In the genomic region with DNA sequence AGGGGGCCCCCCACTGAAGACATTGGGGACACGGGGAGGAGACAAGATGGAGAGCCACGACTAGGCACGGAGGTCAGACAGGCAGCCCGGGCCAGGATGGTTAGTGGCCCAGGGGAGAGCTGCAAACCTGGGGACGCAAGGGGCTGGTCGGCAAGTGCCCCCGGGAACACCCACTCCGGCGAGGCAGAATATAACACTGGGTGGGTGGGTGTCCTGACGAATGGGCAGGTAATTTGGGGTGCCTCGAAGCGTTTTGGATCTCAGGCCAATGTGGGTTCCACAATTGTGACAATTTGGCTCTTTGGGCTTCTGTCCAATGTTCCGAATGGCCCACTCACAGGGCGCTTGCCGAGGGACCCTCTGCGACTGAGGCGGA, we compare ENCODE assay signal across 1 cellular context.
TF ChIP-seq lines count a peak whose summit lies in the region.

No MANE protein-coding gene starts in this region.

TF ChIP-seq in HepG2, 621 proteins besides CTCF, POLR2A, EP300 and RAD21 (continued from another document and continues in another):
- TF ChIP-seq RERE (CRISPR knock-in tag; IDR thresholded peaks at IDR 0.05; ENCODE audit: low read depth) (no peak), CEBPB (IDR thresholded peaks at IDR 0.05; ENCODE audit: borderline replicate concordance, low read depth, low read length) (no peak), NR2F1 (CRISPR knock-in tag; IDR thresholded peaks at IDR 0.05) (no peak), JUNB (CRISPR knock-in tag; IDR thresholded peaks at IDR 0.05; ENCODE audit: borderline replicate concordance) (peak; percentile 6; the same call in 1 of the 2 replicates), ZNF44 (CRISPR knock-in tag; IDR thresholded peaks at IDR 0.05) (no peak; the same call in 1 of the 2 replicates), ZBTB38 (CRISPR knock-in tag; IDR thresholded peaks at IDR 0.05) (no peak), ATF1 (CRISPR knock-in tag; IDR thresholded peaks at IDR 0.05) (no peak), SNRNP70 (IDR thresholded peaks at IDR 0.05; ENCODE audit: low read depth, low read length) (no peak), ZNF572 (CRISPR knock-in tag; IDR thresholded peaks at IDR 0.05) (no peak), MXD4 (CRISPR knock-in tag; IDR thresholded peaks at IDR 0.05) (0 out of 2 replicates have a peak, but pooled peaks have one; percentile 7), ZBTB3 (CRISPR knock-in tag; IDR thresholded peaks at IDR 0.05; ENCODE audit: borderline replicate concordance, low read depth) (no peak), MIER3 (CRISPR knock-in tag; IDR thresholded peaks at IDR 0.05; ENCODE audit: borderline replicate concordance) (no peak; the same call in 1 of the 2 replicates), ZNF337 (CRISPR knock-in tag; IDR thresholded peaks at IDR 0.05; ENCODE audit: borderline replicate concordance, low read depth) (no peak), MIXL1 (CRISPR knock-in tag; IDR thresholded peaks at IDR 0.05) (no peak), BRCA1 (CRISPR knock-in tag; IDR thresholded peaks at IDR 0.05) (no peak), MED1 (CRISPR knock-in tag; IDR thresholded peaks at IDR 0.05) (0 out of 2 replicates have a peak, but pooled peaks have one; percentile 19), MNT (IDR thresholded peaks at IDR 0.05) (no peak), ZFP37 (CRISPR knock-in tag; IDR thresholded peaks at IDR 0.05; ENCODE audit: borderline replicate concordance) (no peak), SYNCRIP (IDR thresholded peaks at IDR 0.05; ENCODE audit: insufficient read depth, low read depth, low read length) (no peak), RAD51 (IDR thresholded peaks at IDR 0.05; ENCODE audit: borderline replicate concordance) (no peak), ZNF772 (CRISPR knock-in tag; IDR thresholded peaks at IDR 0.05) (no peak), SIN3A (IDR thresholded peaks at IDR 0.05; ENCODE audit: borderline replicate concordance, low read depth, low read length) (no peak), CBFB (CRISPR knock-in tag; IDR thresholded peaks at IDR 0.05) (no peak), ZNF232 (CRISPR knock-in tag; IDR thresholded peaks at IDR 0.05; ENCODE audit: borderline replicate concordance) (no peak), SALL2 (CRISPR knock-in tag; IDR thresholded peaks at IDR 0.05) (no peak), KDM5A (IDR thresholded peaks at IDR 0.05; ENCODE audit: borderline replicate concordance, low read length) (no peak), MBNL3 (CRISPR knock-in tag; conservative IDR thresholded peaks at IDR 0.05) (no peak), TBP (CRISPR knock-in tag; IDR thresholded peaks at IDR 0.05) (peak; percentile 43; the same call in 1 of the 2 replicates), ARID5B (CRISPR knock-in tag; IDR thresholded peaks at IDR 0.05) (peak; percentile 2; the same call in 1 of the 2 replicates), KLF12 (CRISPR knock-in tag; IDR thresholded peaks at IDR 0.05; ENCODE audit: borderline replicate concordance) (peak; percentile 38; the same call in 1 of the 2 replicates), RCOR2 (CRISPR knock-in tag; IDR thresholded peaks at IDR 0.05) (no peak), ZNF766 (CRISPR knock-in tag; IDR thresholded peaks at IDR 0.05; ENCODE audit: borderline replicate concordance) (0 out of 2 replicates have a peak, but pooled peaks have one; percentile 24), CHD2 (IDR thresholded peaks at IDR 0.05; ENCODE audit: low read depth, low read length) (no peak), FOXA1 (IDR thresholded peaks at IDR 0.05) (no peak), FOXA1 (CRISPR knock-in tag; IDR thresholded peaks at IDR 0.05) (no peak), LBX2 (CRISPR knock-in tag; IDR thresholded peaks at IDR 0.05; ENCODE audit: borderline replicate concordance) (no peak), IKZF4 (CRISPR knock-in tag; IDR thresholded peaks at IDR 0.05; ENCODE audit: borderline replicate concordance, low read depth, not compliant biosample characterization) (no peak)
- TF ChIP-seq, protein P1, sequence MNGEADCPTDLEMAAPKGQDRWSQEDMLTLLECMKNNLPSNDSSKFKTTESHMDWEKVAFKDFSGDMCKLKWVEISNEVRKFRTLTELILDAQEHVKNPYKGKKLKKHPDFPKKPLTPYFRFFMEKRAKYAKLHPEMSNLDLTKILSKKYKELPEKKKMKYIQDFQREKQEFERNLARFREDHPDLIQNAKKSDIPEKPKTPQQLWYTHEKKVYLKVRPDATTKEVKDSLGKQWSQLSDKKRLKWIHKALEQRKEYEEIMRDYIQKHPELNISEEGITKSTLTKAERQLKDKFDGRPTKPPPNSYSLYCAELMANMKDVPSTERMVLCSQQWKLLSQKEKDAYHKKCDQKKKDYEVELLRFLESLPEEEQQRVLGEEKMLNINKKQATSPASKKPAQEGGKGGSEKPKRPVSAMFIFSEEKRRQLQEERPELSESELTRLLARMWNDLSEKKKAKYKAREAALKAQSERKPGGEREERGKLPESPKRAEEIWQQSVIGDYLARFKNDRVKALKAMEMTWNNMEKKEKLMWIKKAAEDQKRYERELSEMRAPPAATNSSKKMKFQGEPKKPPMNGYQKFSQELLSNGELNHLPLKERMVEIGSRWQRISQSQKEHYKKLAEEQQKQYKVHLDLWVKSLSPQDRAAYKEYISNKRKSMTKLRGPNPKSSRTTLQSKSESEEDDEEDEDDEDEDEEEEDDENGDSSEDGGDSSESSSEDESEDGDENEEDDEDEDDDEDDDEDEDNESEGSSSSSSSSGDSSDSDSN (CRISPR knock-in tag; IDR thresholded peaks at IDR 0.05), result no peak
- TF ChIP-seq, protein P2, sequence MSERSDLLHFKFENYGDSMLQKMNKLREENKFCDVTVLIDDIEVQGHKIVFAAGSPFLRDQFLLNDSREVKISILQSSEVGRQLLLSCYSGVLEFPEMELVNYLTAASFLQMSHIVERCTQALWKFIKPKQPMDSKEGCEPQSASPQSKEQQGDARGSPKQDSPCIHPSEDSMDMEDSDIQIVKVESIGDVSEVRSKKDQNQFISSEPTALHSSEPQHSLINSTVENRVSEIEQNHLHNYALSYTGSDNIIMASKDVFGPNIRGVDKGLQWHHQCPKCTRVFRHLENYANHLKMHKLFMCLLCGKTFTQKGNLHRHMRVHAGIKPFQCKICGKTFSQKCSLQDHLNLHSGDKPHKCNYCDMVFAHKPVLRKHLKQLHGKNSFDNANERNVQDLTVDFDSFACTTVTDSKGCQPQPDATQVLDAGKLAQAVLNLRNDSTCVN (CRISPR knock-in tag; IDR thresholded peaks at IDR 0.05; ENCODE audit: borderline replicate concordance), result no peak
- TF ChIP-seq, protein P3, sequence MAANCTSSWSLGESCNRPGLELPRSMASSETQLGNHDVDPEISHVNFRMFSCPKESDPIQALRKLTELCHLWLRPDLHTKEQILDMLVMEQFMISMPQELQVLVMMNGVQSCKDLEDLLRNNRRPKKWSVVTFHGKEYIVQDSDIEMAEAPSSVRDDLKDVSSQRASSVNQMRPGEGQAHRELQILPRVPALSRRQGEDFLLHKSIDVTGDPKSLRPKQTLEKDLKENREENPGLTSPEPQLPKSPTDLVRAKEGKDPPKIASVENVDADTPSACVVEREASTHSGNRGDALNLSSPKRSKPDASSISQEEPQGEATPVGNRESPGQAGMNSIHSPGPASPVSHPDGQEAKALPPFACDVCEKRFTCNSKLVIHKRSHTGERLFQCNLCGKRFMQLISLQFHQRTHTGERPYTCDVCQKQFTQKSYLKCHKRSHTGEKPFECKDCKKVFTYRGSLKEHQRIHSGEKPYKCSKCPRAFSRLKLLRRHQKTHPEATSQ (CRISPR knock-in tag; IDR thresholded peaks at IDR 0.05; ENCODE audit: borderline replicate concordance), result no peak; the same call in 1 of the 2 replicates
- TF ChIP-seq, protein P4, sequence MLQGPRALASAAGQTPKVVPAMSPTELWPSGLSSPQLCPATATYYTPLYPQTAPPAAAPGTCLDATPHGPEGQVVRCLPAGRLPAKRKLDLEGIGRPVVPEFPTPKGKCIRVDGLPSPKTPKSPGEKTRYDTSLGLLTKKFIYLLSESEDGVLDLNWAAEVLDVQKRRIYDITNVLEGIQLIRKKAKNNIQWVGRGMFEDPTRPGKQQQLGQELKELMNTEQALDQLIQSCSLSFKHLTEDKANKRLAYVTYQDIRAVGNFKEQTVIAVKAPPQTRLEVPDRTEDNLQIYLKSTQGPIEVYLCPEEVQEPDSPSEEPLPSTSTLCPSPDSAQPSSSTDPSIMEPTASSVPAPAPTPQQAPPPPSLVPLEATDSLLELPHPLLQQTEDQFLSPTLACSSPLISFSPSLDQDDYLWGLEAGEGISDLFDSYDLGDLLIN (CRISPR knock-in tag; IDR thresholded peaks at IDR 0.05; ENCODE audit: borderline replicate concordance), result no peak
- TF ChIP-seq, protein P5, sequence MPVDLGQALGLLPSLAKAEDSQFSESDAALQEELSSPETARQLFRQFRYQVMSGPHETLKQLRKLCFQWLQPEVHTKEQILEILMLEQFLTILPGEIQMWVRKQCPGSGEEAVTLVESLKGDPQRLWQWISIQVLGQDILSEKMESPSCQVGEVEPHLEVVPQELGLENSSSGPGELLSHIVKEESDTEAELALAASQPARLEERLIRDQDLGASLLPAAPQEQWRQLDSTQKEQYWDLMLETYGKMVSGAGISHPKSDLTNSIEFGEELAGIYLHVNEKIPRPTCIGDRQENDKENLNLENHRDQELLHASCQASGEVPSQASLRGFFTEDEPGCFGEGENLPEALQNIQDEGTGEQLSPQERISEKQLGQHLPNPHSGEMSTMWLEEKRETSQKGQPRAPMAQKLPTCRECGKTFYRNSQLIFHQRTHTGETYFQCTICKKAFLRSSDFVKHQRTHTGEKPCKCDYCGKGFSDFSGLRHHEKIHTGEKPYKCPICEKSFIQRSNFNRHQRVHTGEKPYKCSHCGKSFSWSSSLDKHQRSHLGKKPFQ (CRISPR knock-in tag; IDR thresholded peaks at IDR 0.05; ENCODE audit: insufficient replicate concordance), result no peak
